8 cellular contexts compared by ENCODE assay signal in the genomic region with DNA sequence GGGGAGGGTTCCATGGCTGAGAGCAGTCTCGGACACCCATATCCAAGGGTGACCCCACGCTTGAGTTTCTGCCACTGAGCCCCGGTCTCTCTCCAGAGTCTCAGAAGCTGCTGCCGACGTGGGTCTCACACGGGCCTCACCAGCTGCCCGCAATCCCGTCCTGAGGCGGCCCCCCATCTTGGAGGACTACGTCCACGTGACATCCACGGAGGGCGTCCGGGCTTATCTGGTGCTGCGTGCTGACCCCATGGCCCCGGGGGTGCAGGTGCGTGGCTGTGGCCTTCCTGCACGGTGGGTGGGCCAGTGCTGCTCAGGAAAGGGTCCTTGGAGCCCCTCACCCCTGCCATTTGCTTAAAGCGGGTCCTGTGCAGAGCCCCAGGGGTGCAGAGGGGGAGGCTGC. TPM values are rescaled to one million over a fixed set of nuclear protein-coding genes. Genes with fewer than 3 reads are reported as not detected.
DNase-seq lines count a peak whose midpoint lies in the region; ATAC-seq and TF ChIP-seq lines count a peak whose summit lies in the region.
"Had no signal": no experiment of that assay in that cellular context is flagged by ENCODE, and none has a peak within 500 bp of the region (broad histone marks: within the 10 kb centered on the region; RNA-seq: fewer than 3 reads in every experiment).

No MANE protein-coding gene starts in this region.

- peaks cover 30% of the 10 kb centered on the region for H3K79me2 ChIP-seq in OCI-LY7 (ENCODE audit: insufficient read depth, low read depth, low read length)
- peaks cover 8% of the 10 kb centered on the region for H3K79me2 ChIP-seq in trophoblast cell (ENCODE audit: control insufficient read depth, insufficient read depth, low read length, poor library complexity)

- no peak for TF ChIP-seq CTCF in OCI-LY7 (conservative IDR thresholded peaks at IDR 0.05; ENCODE audit: low read length)

- H3K4me2 ChIP-seq in OCI-LY7 (ENCODE audit: low read length), result peak overlapping the region; percentile 95
- peak overlapping the region; percentile 68 for H3K4me2 ChIP-seq in trophoblast cell (ENCODE audit: low read length)

- H3K4ac ChIP-seq in trophoblast cell (ENCODE audit: low read depth, low read length), result peak overlapping the region; percentile 75

- H3K27me3 Mint-ChIP-seq in effector memory CD8-positive, alpha-beta T cell, result no peaks in the 10 kb centered on the region

- no peak overlapping the region for H3K27ac Mint-ChIP-seq in effector memory CD8-positive, alpha-beta T cell

- H3K23ac ChIP-seq in trophoblast cell (ENCODE audit: low read length), result no peak overlapping the region

- no peak overlapping the region for H3K27ac ChIP-seq in OCI-LY7 (ENCODE audit: low read depth, low read length, poor library complexity, severe bottlenecking)
- H3K27ac ChIP-seq in trophoblast cell (ENCODE audit: low read depth, low read length), result no peak overlapping the region
- no peak overlapping the region for H3K27ac ChIP-seq in effector memory CD4-positive, alpha-beta T cell (ENCODE audit: insufficient read depth, low read length, poor library complexity, severe bottlenecking)

- no peak overlapping the region for H4K8ac ChIP-seq in trophoblast cell (ENCODE audit: low read depth, low read length)

- H3K79me1 ChIP-seq in trophoblast cell (ENCODE audit: low read length), result peaks cover 5% of the 10 kb centered on the region

- no peak overlapping the region for H2BK5ac ChIP-seq in trophoblast cell (ENCODE audit: low read depth, low read length, poor library complexity)

- H3K36me3 ChIP-seq in OCI-LY7 (ENCODE audit: insufficient read depth, low read length), result peaks cover 69% of the 10 kb centered on the region
- H3K36me3 ChIP-seq in trophoblast cell (ENCODE audit: control insufficient read depth in 1 of 2, insufficient read depth in 2 of 2, low read length in 2 of 2), result peaks cover 65 to 74% of the 10 kb centered on the region in 2 experiments
- peaks cover 11% of the 10 kb centered on the region for H3K36me3 ChIP-seq in effector memory CD4-positive, alpha-beta T cell (ENCODE audit: control insufficient read depth, insufficient read depth, low read length)

- H4K91ac ChIP-seq in trophoblast cell (ENCODE audit: low read depth, low read length), result no peak overlapping the region

- H3K27me3 ChIP-seq in trophoblast cell (ENCODE audit: insufficient read depth, low read length), result no peaks in the 10 kb centered on the region
- H3K27me3 ChIP-seq in effector memory CD4-positive, alpha-beta T cell (replicated peaks; ENCODE audit: control insufficient read depth, insufficient read depth, low read length, poor library complexity, severe bottlenecking), result no peaks in the 10 kb centered on the region

- peak overlapping the region; percentile 8 for H3K18ac ChIP-seq in trophoblast cell (ENCODE audit: low read length)

- WGBS in trophoblast cell (ENCODE audit: extremely low coverage, insufficient coverage, insufficient read length), result no CpG with 5 or more reads among the region's 19 CpGs

- POLR2A ChIA-PET in OCI-LY7 (lab: Charles Lee), result no interaction called here

- CTCF ChIA-PET in OCI-LY7 (lab: Charles Lee; ENCODE audit: unreplicated experiment), result no interaction called here

- H3K36me3 Mint-ChIP-seq in effector memory CD8-positive, alpha-beta T cell (ENCODE audit: insufficient read depth), result peaks cover 5% of the 10 kb centered on the region

- no peaks in the 10 kb centered on the region for H3K9me2 ChIP-seq in OCI-LY7 (ENCODE audit: insufficient read depth, low read length)

- intact Hi-C loops in OCI-LY7 (cut with micrococcal nuclease; ENCODE audit: unreplicated experiment), result loop anchor here (5.0 kb wide), 1 partner anchor 42 kb away; no protein-coding TSS in a partner anchor

- ATAC-seq in effector memory CD8-positive, alpha-beta T cell (replicated peaks), result no peak
- no peak for ATAC-seq in GM19463 (IDR thresholded peaks at IDR 0.05; ENCODE audit: unreplicated experiment)

- H3K9ac ChIP-seq in trophoblast cell (ENCODE audit: low read length), result no peak overlapping the region

- H4K12ac ChIP-seq in trophoblast cell (ENCODE audit: low read depth, low read length), result no peak overlapping the region

- DNase-seq in OCI-LY7 (ENCODE audit: low spot score) (no peak), trophoblast cell (no peak), globus pallidus (ENCODE audit: low spot score) (no peak)
- DNase-seq in effector memory CD8-positive, alpha-beta T cell, result no peak
- no peak for DNase-seq in effector memory CD4-positive, alpha-beta T cell

- no TSS peak for BruUV-seq in OCI-LY7 (replicated peaks; lab: Mats Ljungman, UMichigan)

- H3K9me3 ChIP-seq in OCI-LY7 (ENCODE audit: low read length) (no peaks in the 10 kb centered on the region), trophoblast cell (ENCODE audit: insufficient read depth, low read depth, low read length) (no peaks in the 10 kb centered on the region)
- no peaks in the 10 kb centered on the region for H3K9me3 ChIP-seq in effector memory CD4-positive, alpha-beta T cell (ENCODE audit: control insufficient read depth, low read length)

- H4K20me1 ChIP-seq in OCI-LY7 (ENCODE audit: insufficient read depth, low read length), result 0 out of 2 replicates have a peak, but pooled peaks cover 4% of the 10 kb centered on the region

- peaks cover 17% of the 10 kb centered on the region for H3K4me1 ChIP-seq in OCI-LY7 (ENCODE audit: insufficient read depth, low read length, poor library complexity, severe bottlenecking)
- H3K4me1 ChIP-seq in trophoblast cell (ENCODE audit: control insufficient read depth in 1 of 2, insufficient read depth in 2 of 2, low read length in 2 of 2), result peaks cover 6 to 14% of the 10 kb centered on the region in 2 experiments
- peaks cover 19% of the 10 kb centered on the region for H3K4me1 ChIP-seq in effector memory CD4-positive, alpha-beta T cell (ENCODE audit: control insufficient read depth, insufficient read depth, low read length, poor library complexity, severe bottlenecking)

- H3K4me1 Mint-ChIP-seq in effector memory CD8-positive, alpha-beta T cell (ENCODE audit: low read depth in 2 of 2), result peaks cover 7 to 10% of the 10 kb centered on the region in 2 donors

- H2BK120ac ChIP-seq in trophoblast cell (ENCODE audit: insufficient read depth, low read length, poor library complexity), result no peak overlapping the region

- H3K4me3 ChIP-seq in GM08714 (ENCODE audit: low read length) (peak overlapping the region; percentile 94), OCI-LY7 (ENCODE audit: low read depth, low read length, poor library complexity, severe bottlenecking) (peak overlapping the region; percentile 91), trophoblast cell (ENCODE audit: low read depth, low read length) (no peak overlapping the region)
- H3K4me3 ChIP-seq in effector memory CD4-positive, alpha-beta T cell (ENCODE audit: insufficient read depth, low read depth, low read length, poor library complexity, severe bottlenecking), result no peak overlapping the region

- no peak overlapping the region for H2AK5ac ChIP-seq in trophoblast cell (ENCODE audit: low read length)

- no peaks in the 10 kb centered on the region for H3K9me3 Mint-ChIP-seq in effector memory CD8-positive, alpha-beta T cell

- peak overlapping the region; percentile 59 to 68 for H3K4me3 Mint-ChIP-seq in effector memory CD8-positive, alpha-beta T cell

- no peak overlapping the region for H3K14ac ChIP-seq in trophoblast cell (ENCODE audit: low read length)

- H2AFZ ChIP-seq in OCI-LY7 (ENCODE audit: low read length) (no peak overlapping the region), trophoblast cell (ENCODE audit: insufficient read depth, low read length, poor library complexity) (no peak overlapping the region)

- no peak overlapping the region for H2BK12ac ChIP-seq in trophoblast cell (ENCODE audit: low read length)

RNA-seq across cellular contexts. Expression of a gene that starts 1.0 kb away (rescaled TPM):
- 98.9 and 125 TPM in 2 replicates for total RNA-seq in OCI-LY7 (2014; rRNA removed; shearing (Covaris generic))
- 145 and 146 TPM in 2 replicates for total RNA-seq in OCI-LY7 (2022)
- polyA plus RNA-seq in trophoblast cell (2013), result 63.1 and 65.0 TPM in 2 replicates

RNA-seq across cellular contexts. Expression of a gene that starts 1.3 kb away (rescaled TPM):
- total RNA-seq in OCI-LY7 (2014; rRNA removed; shearing (Covaris generic)), result 51.4 and 64.1 TPM in 2 replicates
- 42.1 and 48.6 TPM in 2 replicates for total RNA-seq in OCI-LY7 (2022)
- polyA plus RNA-seq in trophoblast cell (2013), result 28.7 TPM in 2 replicates

RNA-seq across cellular contexts. Expression of a gene that starts 11.1 kb away (rescaled TPM):
- total RNA-seq in OCI-LY7 (2014; rRNA removed; shearing (Covaris generic)), result not detected in 2 replicates
- not detected in 2 replicates for total RNA-seq in OCI-LY7 (2022)
- polyA plus RNA-seq in trophoblast cell (2013), result 0.24 and 0.26 TPM in 2 replicates
- total RNA-seq: H4 had no signal

RNA-seq across cellular contexts. Expression of a gene that starts 28.9 kb away (rescaled TPM):
- total RNA-seq in OCI-LY7 (2014; rRNA removed; shearing (Covaris generic)), result 0.13 TPM in 1 of 2 replicates, not detected in the other
- 0.30 and 0.44 TPM in 2 replicates for total RNA-seq in OCI-LY7 (2022)
- 0.16 and 0.17 TPM in 2 replicates for polyA plus RNA-seq in trophoblast cell (2013)
- total RNA-seq: H4 had no signal

RNA-seq across cellular contexts. Expression of a gene that starts 48.7 kb away (rescaled TPM):
- total RNA-seq in OCI-LY7 (2014; rRNA removed; shearing (Covaris generic)), result 142 and 169 TPM in 2 replicates
- 156 and 173 TPM in 2 replicates for total RNA-seq in OCI-LY7 (2022)
- polyA plus RNA-seq in trophoblast cell (2013), result 16.6 and 16.8 TPM in 2 replicates

Comparison
In these comparisons a context has a peak if more than half of its experiments do, and no peak if none do; other contexts are left out.
1. H3K4me3 ChIP-seq: peak in GM08714 (single experiment) and OCI-LY7 (single experiment); none in trophoblast cell (single experiment) and effector memory CD4-positive, alpha-beta T cell (single experiment).